In the genomic region with DNA sequence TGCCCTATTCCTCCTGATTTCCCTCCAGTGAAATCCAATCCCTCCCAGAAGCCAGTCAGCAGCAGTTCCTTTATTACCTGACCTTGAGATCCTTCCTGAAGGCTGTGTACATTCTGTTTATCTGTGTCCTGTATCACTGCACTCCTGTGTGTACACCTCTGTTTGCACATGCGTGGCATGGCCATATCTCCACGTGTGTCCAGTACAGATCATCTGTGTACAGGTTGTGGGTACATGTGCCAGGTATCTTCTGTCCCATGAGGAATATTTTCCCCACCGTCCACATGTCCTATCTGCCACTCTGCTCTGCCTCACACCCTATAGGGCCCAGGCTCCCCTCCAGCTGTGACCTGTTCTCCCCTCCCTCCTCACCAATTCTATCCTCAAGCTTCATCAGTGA, we compare ENCODE assay signal across 10 cellular contexts. TPM values are rescaled to one million over a fixed set of nuclear protein-coding genes. Genes with fewer than 3 reads are reported as not detected.
DNase-seq lines count a peak whose midpoint lies in the region; ATAC-seq, FAIRE-seq and TF ChIP-seq lines count a peak whose summit lies in the region.
"Had no signal": no experiment of that assay in that cellular context is flagged by ENCODE, and none has a peak within 500 bp of the region (broad histone marks: within the 10 kb centered on the region; RNA-seq: fewer than 3 reads in every experiment).

No MANE protein-coding gene starts in this region.

- TF ChIP-seq EP300 in A549 (IDR thresholded peaks at IDR 0.05) = no peak

- no peak for FAIRE-seq in A549 (lab: Jason Lieb, UNC)
- FAIRE-seq in RCC 7860 (lab: Jason Lieb, UNC) = no peak
- FAIRE-seq: H1 had no signal

- no peak overlapping the region for H2AFZ ChIP-seq in mammary epithelial cell (ENCODE audit: low read depth, low read length)

- peak overlapping the region; percentile 96 to 100 (median 98) for H3K4me3 Mint-ChIP-seq in IgD-negative memory B cell
- H3K4me3 Mint-ChIP-seq in natural killer cell treated with Interleukin-12 subunit alpha and Interleukin-12 subunit beta and Interleukin-15 and Interleukin-18, amount 100 ng/mL, for 72 hours = peak overlapping the region; percentile 94

- CTCF ChIA-PET in A549 (lab: Yijun Ruan, JAX) (interaction anchor here (1.0 to 7.8 kb wide), 5 partner anchors 9 to 50 kb away, joined by 3 to 86 read pairs (median 7); a partner anchor contains a TSS), mammary epithelial cell (lab: Charles Lee; ENCODE audit: low non-redundant PET) (no interaction called here)

- no peak for TF ChIP-seq RAD21 in A549 (conservative IDR thresholded peaks at IDR 0.05 in 1 of 2, IDR thresholded peaks at IDR 0.05 in 1 of 2)

- POLR2A ChIA-PET in A549 (lab: Yijun Ruan, JAX) = no interaction called here

- H4K20me1 ChIP-seq in mammary epithelial cell (ENCODE audit: insufficient read depth, low read length) = peaks cover 3% of the 10 kb centered on the region

- H3K36me3 ChIP-seq in mammary epithelial cell (ENCODE audit: insufficient read depth, low read length) = peaks cover 43% of the 10 kb centered on the region

- peaks cover 29% of the 10 kb centered on the region for H3K4me1 ChIP-seq in A549
- H3K4me1 ChIP-seq in mammary epithelial cell (ENCODE audit: insufficient read depth, low read length) = peaks cover 34% of the 10 kb centered on the region

- H3K27me3 ChIP-seq in mammary epithelial cell (ENCODE audit: insufficient read depth, low read length) = no peaks in the 10 kb centered on the region

- H3K4me1 Mint-ChIP-seq in IgD-negative memory B cell = peaks cover 39 to 41% (median 39%) of the 10 kb centered on the region in 3 donors
- peaks cover 69 to 78% of the 10 kb centered on the region in 2 donors for H3K4me1 Mint-ChIP-seq in natural killer cell treated with Interleukin-12 subunit alpha and Interleukin-12 subunit beta and Interleukin-15 and Interleukin-18, amount 100 ng/mL, for 72 hours (ENCODE audit: low read depth in 2 of 2)

- no peak for ATAC-seq in A549
- ATAC-seq in natural killer cell treated with Interleukin-12 subunit alpha and Interleukin-12 subunit beta and Interleukin-15 and Interleukin-18, amount 100 ng/mL, for 72 hours = no peak
- ATAC-seq in GM21619 (IDR thresholded peaks at IDR 0.05; ENCODE audit: unreplicated experiment) = no peak

- peaks cover 14% of the 10 kb centered on the region for H3K36me3 Mint-ChIP-seq in IgD-negative memory B cell
- H3K36me3 Mint-ChIP-seq in natural killer cell treated with Interleukin-12 subunit alpha and Interleukin-12 subunit beta and Interleukin-15 and Interleukin-18, amount 100 ng/mL, for 72 hours = peaks cover 50% of the 10 kb centered on the region

- no peaks in the 10 kb centered on the region for H3K27me3 Mint-ChIP-seq in IgD-negative memory B cell
- no peaks in the 10 kb centered on the region for H3K27me3 Mint-ChIP-seq in natural killer cell treated with Interleukin-12 subunit alpha and Interleukin-12 subunit beta and Interleukin-15 and Interleukin-18, amount 100 ng/mL, for 72 hours

- dilution Hi-C loops in mammary epithelial cell (cut with HindIII; ENCODE audit: low sequenced_read_pairs) = loop anchor here (5.0 kb wide), 1 partner anchor 54 kb away; no protein-coding TSS in a partner anchor

- no peak for TF ChIP-seq POLR2A in A549 (IDR thresholded peaks at IDR 0.05; ENCODE audit: low read length)

- H3K9ac ChIP-seq in mammary epithelial cell (ENCODE audit: insufficient read depth, low read length) = no peak overlapping the region

- DNase-seq in A549 (ENCODE audit: low read depth in 1 of 2, low spot score in 1 of 2) (no peak), mammary epithelial cell (no peak), RCC 7860 (ENCODE audit: low spot score) (no peak), NCI-H748 (lab: John Stamatoyannopoulos, UW; ENCODE audit: unreplicated experiment) (no peak), LoVo (ENCODE audit: low spot score) (no peak)
- DNase-seq in natural killer cell treated with Interleukin-12 subunit alpha and Interleukin-12 subunit beta and Interleukin-15 and Interleukin-18, amount 100 ng/mL, for 72 hours (ENCODE audit: low spot score) = no peak
- DNase-seq: NCI-H146 had no signal

- H3K27ac Mint-ChIP-seq in IgD-negative memory B cell = peak overlapping the region; percentile 89 to 97 (median 93)
- peak overlapping the region; percentile 97 to 99 for H3K27ac Mint-ChIP-seq in natural killer cell treated with Interleukin-12 subunit alpha and Interleukin-12 subunit beta and Interleukin-15 and Interleukin-18, amount 100 ng/mL, for 72 hours

- peaks cover 85% of the 10 kb centered on the region for H3K79me2 ChIP-seq in mammary epithelial cell (ENCODE audit: insufficient read depth, low read length)

- TF ChIP-seq CTCF in A549 (IDR thresholded peaks at IDR 0.05) (no peak), mammary epithelial cell (conservative IDR thresholded peaks at IDR 0.05 in 1 of 2, IDR thresholded peaks at IDR 0.05 in 1 of 2; ENCODE audit: extremely low read depth in 1 of 2, insufficient read depth in 1 of 2, low read depth in 1 of 2, low read length in 2 of 2) (no peak)

- 86% methylated on average over 3 of the region's 3 CpGs for WGBS in A549 (ENCODE audit: missing lambda C conversion rate)
- 32% methylated on average over 3 of the region's 3 CpGs for WGBS in mammary epithelial cell (ENCODE audit: low coverage, missing lambda C conversion rate)

- no peak overlapping the region for H3K4me3 ChIP-seq in A549
- peak overlapping the region in 1 of 3 experiments; percentile 18 for H3K4me3 ChIP-seq in mammary epithelial cell (replicated peaks in 1 of 3; ENCODE audit: insufficient read depth in 1 of 3, low read depth in 2 of 3, low read length in 3 of 3)

- no peaks in the 10 kb centered on the region for H3K9me3 Mint-ChIP-seq in IgD-negative memory B cell
- no peaks in the 10 kb centered on the region for H3K9me3 Mint-ChIP-seq in natural killer cell treated with Interleukin-12 subunit alpha and Interleukin-12 subunit beta and Interleukin-15 and Interleukin-18, amount 100 ng/mL, for 72 hours

- in situ Hi-C loops in mammary epithelial cell (cut with MboI; ENCODE audit: low sequenced_read_pairs in 2 of 2) = no loop called here

- H3K4me2 ChIP-seq in A549 (peak overlapping the region; percentile 98), mammary epithelial cell (ENCODE audit: insufficient read depth, low read depth, low read length) (peak overlapping the region; percentile 71)

- intact Hi-C loops in mammary epithelial cell (cut with micrococcal nuclease) = no loop called here

- H3K9me3 ChIP-seq in A549 = no peaks in the 10 kb centered on the region
- H3K9me3 ChIP-seq in mammary epithelial cell (replicated peaks; ENCODE audit: insufficient read depth, low read length) = no peaks in the 10 kb centered on the region

- peak overlapping the region in 1 of 2 experiments; percentile 21; a peak in 1 of 6 replicates for H3K27ac ChIP-seq in A549
- H3K27ac ChIP-seq in mammary epithelial cell (ENCODE audit: insufficient read depth, low read depth, low read length) = no peak overlapping the region

- BruUV-seq in mammary epithelial cell (replicated peaks; lab: Mats Ljungman, UMichigan) = no TSS peak

RNA-seq across cellular contexts. Expression of a gene that starts 2.8 kb away (rescaled TPM):
- polyA plus RNA-seq in A549 (2011; rRNA removed) (78.1 and 83.1 TPM in 2 replicates), A549 (2017; fragmentation: RNase III; extraction: RNeasy Plus Mini Kit Qiagen cat#74134 plus additional on column Dnase treatment) (50.6 to 54.7 TPM (median 52.0 TPM) in 3 replicates), IgD-negative memory B cell (86.2 TPM), mammary epithelial cell (80.2 TPM)
- polyA plus RNA-seq in A549 (2012; cell fraction: cytosol; rRNA removed) = 26.2 and 30.5 TPM in 2 replicates
- 25.4 and 35.1 TPM in 2 replicates for polyA plus RNA-seq in A549 (2012; cell fraction: nucleus; rRNA removed)
- 68.8 and 71.3 TPM in 2 replicates for polyA minus RNA-seq in A549 (2011; rRNA and poly(A)+ RNA removed)
- 100 to 1,000 TPM; 112 to 160 TPM for total RNA-seq in mammary epithelial cell
- polyA minus RNA-seq in mammary epithelial cell = 116 TPM
- 100 to 1,000 TPM; 213 to 481 TPM for total RNA-seq in natural killer cell treated with Interleukin-12 subunit alpha and Interleukin-12 subunit beta and Interleukin-15 and Interleukin-18, amount 100 ng/mL, for 72 hours

RNA-seq across cellular contexts. Expression of a gene that starts 3.6 kb away (rescaled TPM):
- polyA plus RNA-seq in A549 (2011; rRNA removed) (33.7 and 35.3 TPM in 2 replicates), A549 (2017; fragmentation: RNase III; extraction: RNeasy Plus Mini Kit Qiagen cat#74134 plus additional on column Dnase treatment) (26.0 to 28.2 TPM (median 26.5 TPM) in 3 replicates), IgD-negative memory B cell (1.5 TPM), mammary epithelial cell (11.1 TPM)
- polyA plus RNA-seq in A549 (2012; cell fraction: cytosol; rRNA removed) = 16.3 and 18.3 TPM in 2 replicates
- polyA plus RNA-seq in A549 (2012; cell fraction: nucleus; rRNA removed) = 5.2 and 8.3 TPM in 2 replicates
- 9.5 and 11.8 TPM in 2 replicates for polyA minus RNA-seq in A549 (2011; rRNA and poly(A)+ RNA removed)
- total RNA-seq in mammary epithelial cell = 1 to 10 TPM; 7.6 to 8.2 TPM
- polyA minus RNA-seq in mammary epithelial cell = 5.6 TPM
- total RNA-seq in natural killer cell treated with Interleukin-12 subunit alpha and Interleukin-12 subunit beta and Interleukin-15 and Interleukin-18, amount 100 ng/mL, for 72 hours = 1 to 10 TPM; 4.5 to 8.5 TPM

RNA-seq across cellular contexts. Expression of a gene that starts 9.0 kb away (rescaled TPM):
- 2.9 and 3.3 TPM in 2 replicates for polyA plus RNA-seq in A549 (2011; rRNA removed)
- polyA plus RNA-seq in A549 (2012; cell fraction: cytosol; rRNA removed) = 4.2 and 6.6 TPM in 2 replicates
- 3.6 and 5.0 TPM in 2 replicates for polyA plus RNA-seq in A549 (2012; cell fraction: nucleus; rRNA removed)
- polyA plus RNA-seq in A549 (2017; fragmentation: RNase III; extraction: RNeasy Plus Mini Kit Qiagen cat#74134 plus additional on column Dnase treatment) = 5.1 to 6.8 TPM (median 6.6 TPM) in 3 replicates
- polyA minus RNA-seq in A549 (2011; rRNA and poly(A)+ RNA removed) = 4.3 and 4.5 TPM in 2 replicates
- 4.5 TPM for polyA plus RNA-seq in IgD-negative memory B cell
- 1 to 10 TPM; 1.5 to 1.7 TPM for total RNA-seq in mammary epithelial cell
- polyA plus RNA-seq in mammary epithelial cell = 0.66 TPM
- not detected for polyA minus RNA-seq in mammary epithelial cell
- 1 to 10 TPM in 1 of 2 donors, under 1 TPM in 1; 0.95 to 1.1 TPM for total RNA-seq in natural killer cell treated with Interleukin-12 subunit alpha and Interleukin-12 subunit beta and Interleukin-15 and Interleukin-18, amount 100 ng/mL, for 72 hours

RNA-seq across cellular contexts. Expression of a gene that starts 14.0 kb away (rescaled TPM):
- polyA plus RNA-seq in A549 (2011; rRNA removed) = 9.9 and 10.8 TPM in 2 replicates
- 3.9 and 4.6 TPM in 2 replicates for polyA plus RNA-seq in A549 (2012; cell fraction: cytosol; rRNA removed)
- polyA plus RNA-seq in A549 (2012; cell fraction: nucleus; rRNA removed) = 2.6 and 3.3 TPM in 2 replicates
- polyA plus RNA-seq in A549 (2017; fragmentation: RNase III; extraction: RNeasy Plus Mini Kit Qiagen cat#74134 plus additional on column Dnase treatment) = 2.4 to 3.9 TPM (median 3.3 TPM) in 3 replicates
- 15.9 and 18.0 TPM in 2 replicates for polyA minus RNA-seq in A549 (2011; rRNA and poly(A)+ RNA removed)
- polyA plus RNA-seq in IgD-negative memory B cell = 5.5 TPM
- total RNA-seq in mammary epithelial cell = 10 to 100 TPM in 1 of 2 donors, 1 to 10 TPM in 1; 9.2 to 10.7 TPM
- polyA plus RNA-seq in mammary epithelial cell = 6.7 TPM
- 11.4 TPM for polyA minus RNA-seq in mammary epithelial cell
- 10 to 100 TPM; 22.2 to 23.8 TPM for total RNA-seq in natural killer cell treated with Interleukin-12 subunit alpha and Interleukin-12 subunit beta and Interleukin-15 and Interleukin-18, amount 100 ng/mL, for 72 hours

RNA-seq across cellular contexts. Expression of a gene that starts 20.2 kb away (rescaled TPM):
- 0.30 and 0.38 TPM in 2 replicates for polyA plus RNA-seq in A549 (2011; rRNA removed)
- polyA plus RNA-seq in A549 (2012; cell fraction: cytosol; rRNA removed) = 0.12 and 0.17 TPM in 2 replicates
- 0.47 and 0.78 TPM in 2 replicates for polyA plus RNA-seq in A549 (2012; cell fraction: nucleus; rRNA removed)
- polyA plus RNA-seq in A549 (2017; fragmentation: RNase III; extraction: RNeasy Plus Mini Kit Qiagen cat#74134 plus additional on column Dnase treatment) = 0.22 to 0.51 TPM (median 0.28 TPM) in 3 replicates
- 0.21 and 0.24 TPM in 2 replicates for polyA minus RNA-seq in A549 (2011; rRNA and poly(A)+ RNA removed)
- 0.13 TPM for polyA plus RNA-seq in IgD-negative memory B cell
- total RNA-seq in mammary epithelial cell = under 1 TPM; 0.17 to 0.47 TPM
- polyA plus RNA-seq in mammary epithelial cell = 0.42 TPM
- polyA minus RNA-seq in mammary epithelial cell = not detected
- total RNA-seq in natural killer cell treated with Interleukin-12 subunit alpha and Interleukin-12 subunit beta and Interleukin-15 and Interleukin-18, amount 100 ng/mL, for 72 hours = 1 to 10 TPM; 1.4 to 3.8 TPM
